In the genomic region with DNA sequence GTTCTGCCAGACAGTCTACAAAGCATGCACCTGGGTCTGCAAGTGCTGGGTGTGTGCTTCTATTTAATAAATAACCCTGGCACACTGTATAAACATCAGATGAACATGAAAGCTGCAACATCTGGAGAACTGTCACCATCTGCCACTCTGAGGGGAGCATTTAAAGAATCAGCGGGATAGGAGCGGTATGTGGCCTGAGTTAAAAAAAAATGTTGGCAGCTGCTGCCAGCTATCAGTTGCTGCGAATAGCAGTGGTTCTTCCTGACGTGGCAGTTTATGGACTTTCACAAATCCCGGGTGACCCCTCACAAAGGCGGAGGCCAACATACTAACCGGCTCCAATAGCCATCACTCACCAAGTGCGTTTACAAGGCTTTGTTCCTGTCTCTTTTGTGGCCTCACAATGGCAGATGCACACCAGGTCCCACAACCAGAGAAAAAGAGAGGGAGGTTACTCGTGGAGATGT, we compare ENCODE assay signal across 10 cellular contexts.
DNase-seq lines count a peak whose midpoint lies in the region; ATAC-seq and TF ChIP-seq lines count a peak whose summit lies in the region.
"Had no signal": no experiment of that assay in that cellular context is flagged by ENCODE, and none has a peak within 500 bp of the region (broad histone marks: within the 10 kb centered on the region; RNA-seq: fewer than 3 reads in every experiment).

No MANE protein-coding gene starts in this region.

- H3K4me3 ChIP-seq in GM23248 (no peak overlapping the region), fibroblast of mammary gland (ENCODE audit: control insufficient read depth, low read depth, low read length) (no peak overlapping the region)
- H3K4me3 ChIP-seq: ascending aorta had no signal

- intact Hi-C loops in activated CD8-positive, alpha-beta T cell treated with anti-CD3 and anti-CD28 coated beads for 36 hours (cut with micrococcal nuclease) = no loop called here

- no peak overlapping the region for H3K9ac ChIP-seq in GM23248

- no peak for TF ChIP-seq CTCF in fibroblast of mammary gland (conservative IDR thresholded peaks at IDR 0.05; ENCODE audit: control insufficient read depth, insufficient read depth, low read depth, low read length)
- no peak for TF ChIP-seq CTCF in activated CD8-positive, alpha-beta T cell treated with anti-CD3 and anti-CD28 coated beads for 36 hours (IDR thresholded peaks at IDR 0.05)

- no peaks in the 10 kb centered on the region for H3K4me1 Mint-ChIP-seq in activated CD8-positive, alpha-beta T cell treated with anti-CD3 and anti-CD28 coated beads for 36 hours (ENCODE audit: low read depth)
- no peaks in the 10 kb centered on the region for H3K4me1 Mint-ChIP-seq in activated naive CD8-positive, alpha-beta T cell treated with anti-CD3 and anti-CD28 coated beads, Interleukin-2, amount 50 U/mL, for 24 hours

- H3K27me3 ChIP-seq in GM23248 (replicated peaks; ENCODE audit: insufficient read depth) = no peaks in the 10 kb centered on the region
- H3K27me3 ChIP-seq: ascending aorta had no signal

- no peak for ATAC-seq in activated CD8-positive, alpha-beta T cell treated with anti-CD3 and anti-CD28 coated beads for 36 hours
- no peak for ATAC-seq in activated naive CD8-positive, alpha-beta T cell treated with anti-CD3 and anti-CD28 coated beads, Interleukin-2, amount 50 U/mL, for 24 hours
- ATAC-seq in HG02759 (IDR thresholded peaks at IDR 0.05; ENCODE audit: unreplicated experiment) = no peak

- H2AFZ ChIP-seq in GM23248 = peak overlapping the region; percentile 55

- WGBS in GM23248 (ENCODE audit: low coverage in 1 of 2, low lambda C conversion rate in 2 of 2, missing lambda C conversion rate in 2 of 2), 2 experiments = 28 to 34% methylated on average over 8 to 9 of the region's 9 CpGs

- in situ Hi-C loops in GM23248 (cut with MboI) = no loop called here

- H3K36me3 Mint-ChIP-seq in activated CD8-positive, alpha-beta T cell treated with anti-CD3 and anti-CD28 coated beads for 36 hours (ENCODE audit: low read depth) = peaks cover 4% of the 10 kb centered on the region
- no peaks in the 10 kb centered on the region for H3K36me3 Mint-ChIP-seq in activated naive CD8-positive, alpha-beta T cell treated with anti-CD3 and anti-CD28 coated beads, Interleukin-2, amount 50 U/mL, for 24 hours (ENCODE audit: low read depth)

- H3K36me3 ChIP-seq in GM23248 (ENCODE audit: low read depth) = no peaks in the 10 kb centered on the region
- H3K36me3 ChIP-seq: ascending aorta had no signal

- no peaks in the 10 kb centered on the region for H4K20me1 ChIP-seq in GM23248 (ENCODE audit: insufficient read depth)

- H3F3A ChIP-seq in GM23248 (ENCODE audit: insufficient read depth) = peaks cover 17% of the 10 kb centered on the region; the same call in 1 of the 2 replicates

- H3K9me3 ChIP-seq in GM23248 (ENCODE audit: low read depth) = no peaks in the 10 kb centered on the region
- H3K9me3 ChIP-seq: ascending aorta had no signal

- H3K9me2 ChIP-seq in GM23248 (ENCODE audit: insufficient read depth) = no peaks in the 10 kb centered on the region

- no peaks in the 10 kb centered on the region for H3K27me3 Mint-ChIP-seq in activated CD8-positive, alpha-beta T cell treated with anti-CD3 and anti-CD28 coated beads for 36 hours
- H3K27me3 Mint-ChIP-seq in activated naive CD8-positive, alpha-beta T cell treated with anti-CD3 and anti-CD28 coated beads, Interleukin-2, amount 50 U/mL, for 24 hours = no peaks in the 10 kb centered on the region

- POLR2A ChIA-PET in activated CD8-positive, alpha-beta T cell treated with anti-CD3 and anti-CD28 coated beads for 36 hours (lab: Charles Lee) = no interaction called here

- peak; percentile 23 for DNase-seq in GM23248
- peak; percentile 28 to 68 for DNase-seq in NCI-H446 (lab: John Stamatoyannopoulos, UW)
- DNase-seq in fibroblast of mammary gland (ENCODE audit: low read depth) = peak; percentile 51
- DNase-seq in retina = peak; percentile 81
- no peak for DNase-seq in activated CD8-positive, alpha-beta T cell treated with anti-CD3 and anti-CD28 coated beads for 36 hours
- DNase-seq in activated naive CD8-positive, alpha-beta T cell treated with anti-CD3 and anti-CD28 coated beads, Interleukin-2, amount 50 U/mL, for 24 hours = no peak
- DNase-seq in globus pallidus (ENCODE audit: low spot score) = no peak
- DNase-seq: activated CD4-positive, alpha-beta T cell treated with anti-CD3 and anti-CD28 coated beads, Interleukin-2, amount 50 U/mL, for 4 hours had no signal

- no peak overlapping the region for H3K27ac Mint-ChIP-seq in activated CD8-positive, alpha-beta T cell treated with anti-CD3 and anti-CD28 coated beads for 36 hours
- H3K27ac Mint-ChIP-seq in activated naive CD8-positive, alpha-beta T cell treated with anti-CD3 and anti-CD28 coated beads, Interleukin-2, amount 50 U/mL, for 24 hours = no peak overlapping the region

- H3K4me1 ChIP-seq in GM23248 (ENCODE audit: insufficient read depth) = peaks cover 30% of the 10 kb centered on the region
- H3K4me1 ChIP-seq: ascending aorta had no signal

- H3K79me2 ChIP-seq in GM23248 (ENCODE audit: insufficient read depth) = no peaks in the 10 kb centered on the region

- CTCF ChIA-PET in activated CD8-positive, alpha-beta T cell treated with anti-CD3 and anti-CD28 coated beads for 36 hours (lab: Charles Lee) = interaction anchor here (0.6 to 1.4 kb wide), 2 partner anchors 45 to 581 kb away, joined by 3 to 4 read pairs; no protein-coding TSS in a partner anchor

- no peak overlapping the region for H3K4me3 Mint-ChIP-seq in activated CD8-positive, alpha-beta T cell treated with anti-CD3 and anti-CD28 coated beads for 36 hours
- no peak overlapping the region for H3K4me3 Mint-ChIP-seq in activated naive CD8-positive, alpha-beta T cell treated with anti-CD3 and anti-CD28 coated beads, Interleukin-2, amount 50 U/mL, for 24 hours

- H3K27ac ChIP-seq in GM23248 = no peak overlapping the region
- H3K27ac ChIP-seq: ascending aorta had no signal

- no peaks in the 10 kb centered on the region for H3K9me3 Mint-ChIP-seq in activated CD8-positive, alpha-beta T cell treated with anti-CD3 and anti-CD28 coated beads for 36 hours
- no peaks in the 10 kb centered on the region for H3K9me3 Mint-ChIP-seq in activated naive CD8-positive, alpha-beta T cell treated with anti-CD3 and anti-CD28 coated beads, Interleukin-2, amount 50 U/mL, for 24 hours

- no peak overlapping the region for H3K4me2 ChIP-seq in GM23248 (ENCODE audit: unreplicated experiment)

Comparison
In these comparisons a context has a peak if more than half of its experiments do, and no peak if none do; other contexts are left out.
1. DNase-seq: peak in GM23248 (single experiment), NCI-H446 (2 of 2), fibroblast of mammary gland (single experiment) and retina (single experiment); none in activated CD8-positive, alpha-beta T cell treated with anti-CD3 and anti-CD28 coated beads for 36 hours (single experiment), activated naive CD8-positive, alpha-beta T cell treated with anti-CD3 and anti-CD28 coated beads, Interleukin-2, amount 50 U/mL, for 24 hours (single experiment) and globus pallidus (single experiment).